28 cellular contexts compared by ENCODE assay signal in genomic region chr1:15870421-15870820, GRCh38. TPM values are rescaled to one million over a fixed set of nuclear protein-coding genes. Genes with fewer than 3 reads are reported as not detected.
A peak's percentile ranks its signal among the peaks of the same experiment; 100 is the strongest.
DNase-seq lines count a peak whose midpoint lies in the region; ATAC-seq, FAIRE-seq and TF ChIP-seq lines count a peak whose summit lies in the region.
"Had no signal": no experiment of that assay in that cellular context is flagged by ENCODE, and none has a peak within 500 bp of the region (broad histone marks: within the 10 kb centered on the region; RNA-seq: fewer than 3 reads in every experiment).

No MANE protein-coding gene starts in this region.

- H3K4me1 Mint-ChIP-seq in CD4-positive, alpha-beta T cell (ENCODE audit: low read depth), result peaks cover 71% of the 10 kb centered on the region
- H3K4me1 Mint-ChIP-seq in naive B cell, result peaks cover 36 to 67% (median 53%) of the 10 kb centered on the region in 3 donors

- no peak overlapping the region for H3K4me2 ChIP-seq in GM12878 (ENCODE audit: control insufficient read depth, insufficient read depth)

- WGBS in GM12878 (ENCODE audit: insufficient coverage, insufficient replicate concordance, low lambda C conversion rate, missing lambda C conversion rate), result 0% methylated on average over 1 of the region's 1 CpG
- 59 to 73% methylated on average over 1 of the region's 1 CpG for WGBS in sigmoid colon, 2 donors
- 40% methylated on average over 1 of the region's 1 CpG for WGBS in esophagus muscularis mucosa

- peak overlapping the region; percentile 13 for H3K27ac Mint-ChIP-seq in CD4-positive, alpha-beta T cell
- H3K27ac Mint-ChIP-seq in naive B cell, result peak overlapping the region in 4 of 6 donors; percentile 1 to 81 (median 48)

- H4K20me1 ChIP-seq in GM12878 (ENCODE audit: control insufficient read depth, insufficient read depth), result 0 out of 2 replicates have a peak, but pooled peaks cover 6% of the 10 kb centered on the region

- TF ChIP-seq EP300 in GM12878 (IDR thresholded peaks at IDR 0.05; ENCODE audit: borderline replicate concordance in 1 of 2, control insufficient read depth in 1 of 2, low read depth in 2 of 2, low read length in 2 of 2) (no peak), sigmoid colon (IDR thresholded peaks at IDR 0.05) (no peak), esophagus muscularis mucosa (IDR thresholded peaks at IDR 0.05) (no peak)

- H2AFZ ChIP-seq in GM12878 (ENCODE audit: control insufficient read depth, low read depth, low read length), result no peak overlapping the region

- CTCF ChIA-PET in CD4-positive, alpha-beta T cell (lab: Charles Lee), result interaction anchor here (0.5 kb wide), 1 partner anchor 55 kb away, joined by 3 read pairs; no protein-coding TSS in a partner anchor
- CTCF ChIA-PET in GM12878 (lab: Yijun Ruan, JAX), result interaction anchor here (0.7 to 1.5 kb wide), 4 partner anchors 9 to 55 kb away, joined by 3 to 4 read pairs (median 4); no protein-coding TSS in a partner anchor

- RAD21 ChIA-PET in GM12878 (lab: Charles Lee; ENCODE audit: unreplicated experiment), result interaction anchor here (0.5 to 1.1 kb wide), 3 partner anchors 12 to 48 kb away, joined by 3 to 5 read pairs (median 3); no protein-coding TSS in a partner anchor

- POLR2A ChIA-PET in CD4-positive, alpha-beta T cell (lab: Charles Lee), result interaction anchor here (1.0 kb wide), 1 partner anchor 22 kb away, joined by 4 read pairs; no protein-coding TSS in a partner anchor
- POLR2A ChIA-PET in GM12878 (lab: Charles Lee), result interaction anchor here (0.7 to 1.9 kb wide), 3 partner anchors 9 to 12 kb away, joined by 3 to 9 read pairs (median 4); no protein-coding TSS in a partner anchor

- intact Hi-C loops in CD4-positive, alpha-beta T cell (cut with DNase I, micrococcal nuclease), result no loop called here
- intact Hi-C loops in GM12878 (cut with micrococcal nuclease; ENCODE audit: unreplicated experiment) (no loop called here), sigmoid colon (cut with DNase I) (no loop called here), esophagus muscularis mucosa (cut with DNase I) (no loop called here)

- H3K79me2 ChIP-seq in GM12878 (ENCODE audit: control insufficient read depth, insufficient read depth, low read length), result peaks cover 81% of the 10 kb centered on the region

- no peak overlapping the region for H3K9ac ChIP-seq in GM12878 (ENCODE audit: control insufficient read depth, insufficient read depth, low read length)

- in situ Hi-C loops in GM12878 (cut with MboI), result no loop called here

- H3K4me1 ChIP-seq in GM12878 (ENCODE audit: control insufficient read depth, insufficient read depth, low read length) (no peaks in the 10 kb centered on the region), sigmoid colon (peaks cover 0 to 31% (median 21%) of the 10 kb centered on the region in 4 donors), esophagus muscularis mucosa (peaks cover 8 to 66% (median 52%) of the 10 kb centered on the region in 4 donors)
- H3K4me1 ChIP-seq: Caco-2 had no signal

- no peak for ATAC-seq in CD4-positive, alpha-beta T cell (ENCODE audit: poor library complexity)
- peak; percentile 27; the same call in 2 of the 3 replicates for ATAC-seq in GM12878
- ATAC-seq in naive B cell (ENCODE audit: low read depth in 2 of 2), result no peak
- ATAC-seq: gastrocnemius medialis had no signal

- SMC1A ChIA-PET in GM12878 (lab: Charles Lee; ENCODE audit: uncharacterized antibody, unreplicated experiment), result interaction anchor here (0.8 to 1.2 kb wide), 4 partner anchors 9 to 19 kb away, joined by 3 to 5 read pairs (median 4); no protein-coding TSS in a partner anchor

- no peak for TF ChIP-seq RAD21 in GM12878 (IDR thresholded peaks at IDR 0.05; ENCODE audit: insufficient read depth, low read depth, low read length)

- H3K27me3 ChIP-seq in CD4-positive, alpha-beta T cell (ENCODE audit: control insufficient read depth, insufficient read depth, low read length), result no peaks in the 10 kb centered on the region
- H3K27me3 ChIP-seq in GM12878 (replicated peaks in 1 of 2; ENCODE audit: control insufficient read depth in 2 of 2, insufficient read depth in 2 of 2, low read length in 1 of 2) (no peaks in the 10 kb centered on the region), sigmoid colon (no peaks in the 10 kb centered on the region), esophagus muscularis mucosa (no peaks in the 10 kb centered on the region)
- H3K27me3 ChIP-seq: brain microvascular endothelial cell, gastrocnemius medialis, tibial nerve had no signal

- TF ChIP-seq POLR2A in GM12878 (IDR thresholded peaks at IDR 0.05; ENCODE audit: low read depth, low read length) (no peak), sigmoid colon (IDR thresholded peaks at IDR 0.05) (no peak), esophagus muscularis mucosa (IDR thresholded peaks at IDR 0.05; ENCODE audit: low read depth) (no peak)

- FAIRE-seq in GM12878 (lab: Jason Lieb, UNC), result no peak
- FAIRE-seq: colon, kidney had no signal

- H3K4me3 ChIP-seq in GM12878 (no peak overlapping the region), sigmoid colon (no peak overlapping the region), esophagus muscularis mucosa (no peak overlapping the region)
- H3K4me3 ChIP-seq: gastrocnemius medialis, tibial nerve had no signal

- TF ChIP-seq CTCF in CD4-positive, alpha-beta T cell (IDR thresholded peaks at IDR 0.05), result no peak
- TF ChIP-seq CTCF in GM12878 (IDR thresholded peaks at IDR 0.05 in 2 of 3, conservative IDR thresholded peaks at IDR 0.05 in 1 of 3; ENCODE audit: control insufficient read depth in 2 of 3, extremely low read depth in 1 of 3, insufficient read depth in 1 of 3, low read depth in 3 of 3, low read length in 3 of 3), result no peak
- no peak for TF ChIP-seq CTCF in sigmoid colon (IDR thresholded peaks at IDR 0.05)
- TF ChIP-seq CTCF in esophagus muscularis mucosa (IDR thresholded peaks at IDR 0.05), result no peak

- H3K9me3 Mint-ChIP-seq in CD4-positive, alpha-beta T cell, result no peaks in the 10 kb centered on the region
- H3K9me3 Mint-ChIP-seq in naive B cell, result no peaks in the 10 kb centered on the region

- H3K27me3 Mint-ChIP-seq in CD4-positive, alpha-beta T cell, result no peaks in the 10 kb centered on the region
- H3K27me3 Mint-ChIP-seq in naive B cell, result no peaks in the 10 kb centered on the region

- no peak overlapping the region for H3K4me3 Mint-ChIP-seq in CD4-positive, alpha-beta T cell
- no peak overlapping the region for H3K4me3 Mint-ChIP-seq in naive B cell
- H3K4me3 Mint-ChIP-seq: H9 had no signal

- H3K36me3 ChIP-seq in GM12878 (ENCODE audit: control insufficient read depth in 2 of 2, insufficient read depth in 2 of 2, low read length in 1 of 2), result peaks cover 0 to 6% of the 10 kb centered on the region in 2 experiments; a peak in 1 of 4 replicates
- peaks cover 0 to 19% (median 7%) of the 10 kb centered on the region in 4 donors for H3K36me3 ChIP-seq in sigmoid colon
- peaks cover 0 to 21% (median 18%) of the 10 kb centered on the region in 4 donors for H3K36me3 ChIP-seq in esophagus muscularis mucosa
- H3K36me3 ChIP-seq: gastrocnemius medialis had no signal

- H3K9me3 ChIP-seq in CD4-positive, alpha-beta T cell (ENCODE audit: control insufficient read depth, low read length), result no peaks in the 10 kb centered on the region
- H3K9me3 ChIP-seq in GM12878 (replicated peaks; ENCODE audit: control insufficient read depth, insufficient read depth, low read length) (no peaks in the 10 kb centered on the region), sigmoid colon (no peaks in the 10 kb centered on the region), esophagus muscularis mucosa (no peaks in the 10 kb centered on the region)
- H3K9me3 ChIP-seq: Caco-2, gastrocnemius medialis, tibial nerve had no signal

- DNase-seq in CD4-positive, alpha-beta T cell, result no peak
- DNase-seq in GM03348 (ENCODE audit: low spot score) (peak; percentile 21), GM12878 (ENCODE audit: low read depth, low spot score) (no peak), naive B cell (no peak), sigmoid colon (no peak), esophagus muscularis mucosa (ENCODE audit: extremely low spot score) (no peak)
- DNase-seq in effector CD8-positive, alpha-beta T cell (lab: John Stamatoyannopoulos, UW), result no peak
- DNase-seq: activated CD8-positive, alpha-beta memory T cell treated with anti-CD3 and anti-CD28 coated beads, Interleukin-2, amount 50 U/mL, for 4 hours; activated naive CD4-positive, alpha-beta T cell treated with Interleukin-2 at 50 U/mL for 16 hours; brain microvascular endothelial cell; Caco-2; DND-41; gastrocnemius medialis; H9; kidney; mammary epithelial cell; NCI-H1092; NCI-H2029; NCI-H226; NCI-H82; OCI-M1; posterior cingulate gyrus; SIG-M5; stimulated activated CD4-positive, alpha-beta T cell treated with anti-CD3 and anti-CD28 coated beads, Interleukin-1b, Interleukin-23, amount 100 ng/mL, for 48 hours; stimulated activated naive CD4-positive, alpha-beta T cell treated with Interleukin-2 at 50 U/mL for 16 hours; T-helper 1 cell had no signal

- H3K27ac ChIP-seq in CD4-positive, alpha-beta T cell (ENCODE audit: low read depth, low read length), result no peak overlapping the region
- H3K27ac ChIP-seq in GM12878 (ENCODE audit: control insufficient read depth, insufficient read depth) (no peak overlapping the region), sigmoid colon (no peak overlapping the region), esophagus muscularis mucosa (replicated peaks in 1 of 4) (no peak overlapping the region)
- H3K27ac ChIP-seq: brain microvascular endothelial cell, gastrocnemius medialis had no signal

- H3K36me3 Mint-ChIP-seq in CD4-positive, alpha-beta T cell (ENCODE audit: low read depth), result peaks cover 32% of the 10 kb centered on the region
- H3K36me3 Mint-ChIP-seq in naive B cell, result peaks cover 0 to 4% of the 10 kb centered on the region in 2 donors

- no TSS peak for BruUV-seq in GM12878 (replicated peaks; lab: Mats Ljungman, UMichigan)

RNA-seq across cellular contexts. Expression of gene SPEN, which starts 22.9 kb away (rescaled TPM):
- total RNA-seq in CD4-positive, alpha-beta T cell, result 10 to 100 TPM; 73.5 to 76.7 TPM
- total RNA-seq in GM12878 (2013; cell fraction: nucleolus; rRNA removed), result 170 and 175 TPM in 2 replicates
- total RNA-seq in GM12878 (2014; rRNA removed), result 18.9 and 20.9 TPM in 2 replicates
- 16.5 and 18.2 TPM in 2 replicates for total RNA-seq in GM12878 (2014; rRNA removed; fragmentation: Illumina TruSeq; extraction: Trizol)
- 57.5 and 58.7 TPM in 2 replicates for total RNA-seq in GM12878 (2021)
- 13.6 TPM for polyA plus RNA-seq in GM12878 (2011; ENCODE audit: low read depth)
- polyA plus RNA-seq in GM12878 (2011; rRNA removed), result 6.1 and 6.7 TPM in 2 replicates
- 8.3 and 12.2 TPM in 2 replicates for polyA plus RNA-seq in GM12878 (2011; cell fraction: cytosol; rRNA removed)
- 27.8 and 41.7 TPM in 2 replicates for polyA plus RNA-seq in GM12878 (2011; cell fraction: nucleus; rRNA removed)
- 34.0 and 40.1 TPM in 2 replicates for polyA plus RNA-seq in GM12878 (2012)
- 45.0 and 58.7 TPM in 2 replicates for polyA plus RNA-seq in GM12878 (2014; fragmentation: Illumina TruSeq; extraction: Trizol)
- 10 to 100 TPM in 1 of 2 experiments, 1 to 10 TPM in 1; 5.2 to 12.9 TPM for polyA plus RNA-seq in GM12878 (2014; fragmentation: Nextera tagmentation; extraction: Ambion mirVana)
- polyA plus RNA-seq in GM12878 (2014; rRNA removed), result 28.4 and 34.9 TPM in 2 replicates
- 10 to 100 TPM; 21.3 to 36.2 TPM for polyA plus RNA-seq in GM12878 (2016; fragmentation: Nextera tagmentation; extraction: Ambion mirVana)
- 29.4 and 33.6 TPM in 2 replicates for polyA minus RNA-seq in GM12878 (2011; rRNA and poly(A)+ RNA removed)
- 21.8 and 24.4 TPM in 2 replicates for polyA minus RNA-seq in GM12878 (2011; cell fraction: cytosol; rRNA and poly(A)+ RNA removed)
- 18.4 and 37.1 TPM in 2 replicates for polyA minus RNA-seq in GM12878 (2011; cell fraction: nucleus; rRNA and poly(A)+ RNA removed)
- polyA plus RNA-seq in naive B cell (ENCODE audit: low read depth in 6 of 6), result 10 to 100 TPM in 4 of 6 donors, 1 to 10 TPM in 1, under 1 TPM in 1; 0.96 to 63.0 (median 11.5) TPM
- 10 to 100 TPM; 20.4 to 38.5 (median 22.6) TPM for total RNA-seq in sigmoid colon
- polyA plus RNA-seq in sigmoid colon, result 10 to 100 TPM in 1 of 3 donors, 1 to 10 TPM in 2; 7.4 to 28.3 (median 9.0) TPM
- 10 to 100 TPM; 34.6 to 49.9 (median 44.7) TPM for total RNA-seq in esophagus muscularis mucosa
